9 cellular contexts compared by ENCODE assay signal in the genomic region with DNA sequence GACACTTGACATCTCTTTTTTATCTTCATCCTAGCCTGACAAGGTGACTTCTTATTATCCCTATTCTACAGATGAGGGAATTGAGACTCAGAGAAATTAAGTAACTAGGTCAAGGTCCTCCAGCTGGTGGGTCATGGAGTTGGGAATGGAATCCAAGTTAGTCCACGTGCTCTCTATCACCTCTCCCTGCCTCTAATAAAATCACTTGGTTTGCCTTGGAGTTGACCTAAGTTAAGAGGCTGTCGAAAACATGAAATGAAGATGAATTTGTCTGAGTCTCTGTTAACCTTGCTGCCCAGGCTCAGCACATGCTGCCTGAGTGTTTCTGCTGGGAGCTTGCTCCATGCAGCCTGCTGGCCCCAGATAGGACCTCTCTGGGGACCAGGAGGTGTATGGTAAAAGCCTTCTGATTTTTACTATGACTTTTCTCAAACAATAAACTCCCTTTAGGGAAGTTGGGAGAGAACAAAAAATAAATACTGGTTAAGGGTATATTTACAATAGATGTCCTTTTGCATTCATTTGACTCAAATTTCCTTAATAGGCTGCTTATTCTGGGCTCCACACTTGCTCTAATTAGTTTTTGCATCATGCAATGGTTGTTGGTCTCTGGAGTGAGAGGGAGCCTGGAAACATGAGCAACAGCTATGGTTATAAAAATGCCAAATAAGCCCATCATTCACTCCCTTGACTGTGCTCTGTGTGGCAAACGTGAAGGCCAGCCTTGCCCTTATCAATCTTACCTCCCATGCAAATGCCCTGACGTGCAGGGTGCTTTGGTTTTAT.
"Had no signal": no experiment of that assay in that cellular context is flagged by ENCODE, and none has a peak within 500 bp of the region (broad histone marks: within the 10 kb centered on the region; RNA-seq: fewer than 3 reads in every experiment).

No MANE protein-coding gene starts in this region.

- H3K27ac ChIP-seq: psoas muscle, right lobe of liver had no signal

- H3K4me1 ChIP-seq: psoas muscle, right lobe of liver had no signal

- H3K27me3 ChIP-seq: right lobe of liver had no signal

- DNase-seq: activated effector memory CD4-positive, alpha-beta T cell treated with Interleukin-2 at 50 U/mL for 16 hours; activated T-cell treated with anti-CD3 and anti-CD28 coated beads, Interleukin-2, amount 50 U/mL, for 24 hours; amygdala; cerebellar nuclear complex; psoas muscle; right lobe of liver; stimulated activated naive CD4-positive, alpha-beta T cell treated with Interleukin-2 at 50 U/mL for 16 hours had no signal

- H3K4me3 ChIP-seq: psoas muscle, right lobe of liver had no signal

- ATAC-seq: activated naive CD4-positive, alpha-beta T cell treated with anti-CD3 and anti-CD28 coated beads, Interleukin-2, amount 50 U/mL, for 72 hours; left lobe of liver; psoas muscle; right lobe of liver had no signal

- H3K36me3 ChIP-seq: right lobe of liver had no signal

- H3K9me3 ChIP-seq: psoas muscle, right lobe of liver had no signal
